In genomic region chr3:107690522-107691138, GRCh38 we compare ENCODE assay signal across 1 cellular context.
TF ChIP-seq lines count a peak whose summit lies in the region.

No MANE protein-coding gene starts in this region.

TF ChIP-seq in HepG2, 621 proteins besides CTCF, POLR2A, EP300 and RAD21 (continued from another document):
- TF ChIP-seq RERE (CRISPR knock-in tag; IDR thresholded peaks at IDR 0.05; ENCODE audit: low read depth) (no peak), RARG (CRISPR knock-in tag; IDR thresholded peaks at IDR 0.05; ENCODE audit: low read depth) (no peak)
